Comparison of ENCODE assay signal across 1 cellular context in the genomic region with DNA sequence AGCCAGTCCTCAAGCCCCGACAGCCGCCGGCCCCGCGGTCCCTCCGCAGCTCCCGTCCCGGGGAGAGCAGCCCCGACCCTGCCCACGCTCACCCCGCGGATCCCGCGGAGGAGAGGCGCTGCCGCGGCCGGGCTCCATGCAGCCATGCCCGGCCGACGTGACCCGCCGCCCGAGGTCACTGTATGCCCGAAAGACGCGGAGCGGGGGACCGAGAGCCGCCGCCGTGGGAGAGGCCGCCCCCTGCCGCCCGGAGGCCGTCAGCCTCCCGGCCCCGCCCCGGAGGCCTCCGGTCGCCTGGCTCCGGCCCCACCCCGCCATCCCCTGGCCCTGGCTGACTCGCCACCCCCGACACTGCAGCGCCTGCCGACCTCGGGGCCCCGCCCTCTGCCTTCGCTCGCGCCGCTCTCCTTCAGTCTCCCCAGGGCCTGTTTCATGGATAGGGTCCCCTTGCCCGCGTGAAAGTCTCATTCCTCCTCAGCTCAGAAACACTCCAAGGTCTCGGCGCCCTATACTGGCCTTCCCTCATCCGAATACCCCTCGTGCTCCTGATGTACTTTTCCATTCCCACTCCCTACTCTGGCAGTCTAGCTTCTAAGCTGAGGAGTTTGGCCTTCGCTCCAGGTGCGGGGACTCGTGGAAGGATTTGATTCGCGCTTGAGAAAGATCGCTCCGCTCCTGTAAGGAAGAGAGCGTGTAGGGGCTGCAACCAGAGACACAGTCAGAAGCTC.
A peak's percentile ranks its signal among the peaks of the same experiment; 100 is the strongest.
TF ChIP-seq lines count a peak whose summit lies in the region.

A gene with protein sequence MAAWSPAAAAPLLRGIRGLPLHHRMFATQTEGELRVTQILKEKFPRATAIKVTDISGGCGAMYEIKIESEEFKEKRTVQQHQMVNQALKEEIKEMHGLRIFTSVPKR (minus strand): TSS at position 184 of the 728 bp plus-strand sequence. CDS start 38 bp downstream, at position 146.

TF ChIP-seq in HepG2, 621 proteins besides CTCF, POLR2A, EP300 and RAD21 (continued from another document and continues in another):
- TF ChIP-seq, protein P1, sequence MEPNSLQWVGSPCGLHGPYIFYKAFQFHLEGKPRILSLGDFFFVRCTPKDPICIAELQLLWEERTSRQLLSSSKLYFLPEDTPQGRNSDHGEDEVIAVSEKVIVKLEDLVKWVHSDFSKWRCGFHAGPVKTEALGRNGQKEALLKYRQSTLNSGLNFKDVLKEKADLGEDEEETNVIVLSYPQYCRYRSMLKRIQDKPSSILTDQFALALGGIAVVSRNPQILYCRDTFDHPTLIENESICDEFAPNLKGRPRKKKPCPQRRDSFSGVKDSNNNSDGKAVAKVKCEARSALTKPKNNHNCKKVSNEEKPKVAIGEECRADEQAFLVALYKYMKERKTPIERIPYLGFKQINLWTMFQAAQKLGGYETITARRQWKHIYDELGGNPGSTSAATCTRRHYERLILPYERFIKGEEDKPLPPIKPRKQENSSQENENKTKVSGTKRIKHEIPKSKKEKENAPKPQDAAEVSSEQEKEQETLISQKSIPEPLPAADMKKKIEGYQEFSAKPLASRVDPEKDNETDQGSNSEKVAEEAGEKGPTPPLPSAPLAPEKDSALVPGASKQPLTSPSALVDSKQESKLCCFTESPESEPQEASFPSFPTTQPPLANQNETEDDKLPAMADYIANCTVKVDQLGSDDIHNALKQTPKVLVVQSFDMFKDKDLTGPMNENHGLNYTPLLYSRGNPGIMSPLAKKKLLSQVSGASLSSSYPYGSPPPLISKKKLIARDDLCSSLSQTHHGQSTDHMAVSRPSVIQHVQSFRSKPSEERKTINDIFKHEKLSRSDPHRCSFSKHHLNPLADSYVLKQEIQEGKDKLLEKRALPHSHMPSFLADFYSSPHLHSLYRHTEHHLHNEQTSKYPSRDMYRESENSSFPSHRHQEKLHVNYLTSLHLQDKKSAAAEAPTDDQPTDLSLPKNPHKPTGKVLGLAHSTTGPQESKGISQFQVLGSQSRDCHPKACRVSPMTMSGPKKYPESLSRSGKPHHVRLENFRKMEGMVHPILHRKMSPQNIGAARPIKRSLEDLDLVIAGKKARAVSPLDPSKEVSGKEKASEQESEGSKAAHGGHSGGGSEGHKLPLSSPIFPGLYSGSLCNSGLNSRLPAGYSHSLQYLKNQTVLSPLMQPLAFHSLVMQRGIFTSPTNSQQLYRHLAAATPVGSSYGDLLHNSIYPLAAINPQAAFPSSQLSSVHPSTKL (CRISPR knock-in tag; IDR thresholded peaks at IDR 0.05), result peak; percentile 34; the same call in 1 of the 2 replicates
- TF ChIP-seq KMT2B (CRISPR knock-in tag; IDR thresholded peaks at IDR 0.05) (peak; percentile 74), SP140L (CRISPR knock-in tag; IDR thresholded peaks at IDR 0.05; ENCODE audit: borderline replicate concordance) (no peak), RFXAP (CRISPR knock-in tag; IDR thresholded peaks at IDR 0.05; ENCODE audit: borderline replicate concordance) (peak; percentile 87; the same call in 1 of the 2 replicates), NFYC (CRISPR knock-in tag; IDR thresholded peaks at IDR 0.05) (no peak), SIX1 (CRISPR knock-in tag; IDR thresholded peaks at IDR 0.05; ENCODE audit: borderline replicate concordance) (no peak), ZNF207 (IDR thresholded peaks at IDR 0.05; ENCODE audit: borderline replicate concordance) (no peak), ZNF564 (CRISPR knock-in tag; IDR thresholded peaks at IDR 0.05) (peak; percentile 95), ZNF160 (CRISPR knock-in tag; IDR thresholded peaks at IDR 0.05) (no peak; the same call in 1 of the 2 replicates), SOX6 (IDR thresholded peaks at IDR 0.05) (no peak), SOX6 (CRISPR knock-in tag; IDR thresholded peaks at IDR 0.05) (0 out of 2 replicates have a peak, but pooled peaks have one; percentile 13), ZBTB8A (CRISPR knock-in tag; IDR thresholded peaks at IDR 0.05; ENCODE audit: borderline replicate concordance, low read depth) (peak; percentile 82), FOXO1 (CRISPR knock-in tag; IDR thresholded peaks at IDR 0.05) (peak; percentile 72), ZNF660 (CRISPR knock-in tag; IDR thresholded peaks at IDR 0.05; ENCODE audit: borderline replicate concordance, low read depth) (no peak), ZNF766 (CRISPR knock-in tag; IDR thresholded peaks at IDR 0.05; ENCODE audit: borderline replicate concordance) (no peak), CEBPG (CRISPR knock-in tag; IDR thresholded peaks at IDR 0.05) (peak; percentile 34), ZNF430 (CRISPR knock-in tag; IDR thresholded peaks at IDR 0.05) (0 out of 2 replicates have a peak, but pooled peaks have one; percentile 23), AGO2 (optimal IDR thresholded peaks at IDR 0.05; ENCODE audit: low read depth, low read length) (peak; percentile 65), GFI1 (CRISPR knock-in tag; IDR thresholded peaks at IDR 0.05; ENCODE audit: borderline replicate concordance) (peak; percentile 83; the same call in 1 of the 2 replicates), GPN1 (CRISPR knock-in tag; IDR thresholded peaks at IDR 0.05; ENCODE audit: borderline replicate concordance) (0 out of 2 replicates have a peak, but pooled peaks have one; percentile 25), YEATS4 (CRISPR knock-in tag; IDR thresholded peaks at IDR 0.05; ENCODE audit: borderline replicate concordance) (peak; percentile 98), ZNF558 (CRISPR knock-in tag; IDR thresholded peaks at IDR 0.05; ENCODE audit: borderline replicate concordance) (peak; percentile 41; the same call in 1 of the 2 replicates)
- TF ChIP-seq, protein P2, sequence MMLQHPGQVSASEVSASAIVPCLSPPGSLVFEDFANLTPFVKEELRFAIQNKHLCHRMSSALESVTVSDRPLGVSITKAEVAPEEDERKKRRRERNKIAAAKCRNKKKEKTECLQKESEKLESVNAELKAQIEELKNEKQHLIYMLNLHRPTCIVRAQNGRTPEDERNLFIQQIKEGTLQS (CRISPR knock-in tag; IDR thresholded peaks at IDR 0.05), result no peak; the same call in 1 of the 2 replicates
- TF ChIP-seq, protein P3, sequence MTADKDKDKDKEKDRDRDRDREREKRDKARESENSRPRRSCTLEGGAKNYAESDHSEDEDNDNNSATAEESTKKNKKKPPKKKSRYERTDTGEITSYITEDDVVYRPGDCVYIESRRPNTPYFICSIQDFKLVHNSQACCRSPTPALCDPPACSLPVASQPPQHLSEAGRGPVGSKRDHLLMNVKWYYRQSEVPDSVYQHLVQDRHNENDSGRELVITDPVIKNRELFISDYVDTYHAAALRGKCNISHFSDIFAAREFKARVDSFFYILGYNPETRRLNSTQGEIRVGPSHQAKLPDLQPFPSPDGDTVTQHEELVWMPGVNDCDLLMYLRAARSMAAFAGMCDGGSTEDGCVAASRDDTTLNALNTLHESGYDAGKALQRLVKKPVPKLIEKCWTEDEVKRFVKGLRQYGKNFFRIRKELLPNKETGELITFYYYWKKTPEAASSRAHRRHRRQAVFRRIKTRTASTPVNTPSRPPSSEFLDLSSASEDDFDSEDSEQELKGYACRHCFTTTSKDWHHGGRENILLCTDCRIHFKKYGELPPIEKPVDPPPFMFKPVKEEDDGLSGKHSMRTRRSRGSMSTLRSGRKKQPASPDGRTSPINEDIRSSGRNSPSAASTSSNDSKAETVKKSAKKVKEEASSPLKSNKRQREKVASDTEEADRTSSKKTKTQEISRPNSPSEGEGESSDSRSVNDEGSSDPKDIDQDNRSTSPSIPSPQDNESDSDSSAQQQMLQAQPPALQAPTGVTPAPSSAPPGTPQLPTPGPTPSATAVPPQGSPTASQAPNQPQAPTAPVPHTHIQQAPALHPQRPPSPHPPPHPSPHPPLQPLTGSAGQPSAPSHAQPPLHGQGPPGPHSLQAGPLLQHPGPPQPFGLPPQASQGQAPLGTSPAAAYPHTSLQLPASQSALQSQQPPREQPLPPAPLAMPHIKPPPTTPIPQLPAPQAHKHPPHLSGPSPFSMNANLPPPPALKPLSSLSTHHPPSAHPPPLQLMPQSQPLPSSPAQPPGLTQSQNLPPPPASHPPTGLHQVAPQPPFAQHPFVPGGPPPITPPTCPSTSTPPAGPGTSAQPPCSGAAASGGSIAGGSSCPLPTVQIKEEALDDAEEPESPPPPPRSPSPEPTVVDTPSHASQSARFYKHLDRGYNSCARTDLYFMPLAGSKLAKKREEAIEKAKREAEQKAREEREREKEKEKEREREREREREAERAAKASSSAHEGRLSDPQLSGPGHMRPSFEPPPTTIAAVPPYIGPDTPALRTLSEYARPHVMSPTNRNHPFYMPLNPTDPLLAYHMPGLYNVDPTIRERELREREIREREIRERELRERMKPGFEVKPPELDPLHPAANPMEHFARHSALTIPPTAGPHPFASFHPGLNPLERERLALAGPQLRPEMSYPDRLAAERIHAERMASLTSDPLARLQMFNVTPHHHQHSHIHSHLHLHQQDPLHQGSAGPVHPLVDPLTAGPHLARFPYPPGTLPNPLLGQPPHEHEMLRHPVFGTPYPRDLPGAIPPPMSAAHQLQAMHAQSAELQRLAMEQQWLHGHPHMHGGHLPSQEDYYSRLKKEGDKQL (CRISPR knock-in tag; IDR thresholded peaks at IDR 0.05; ENCODE audit: low read depth), result peak; percentile 61; the same call in 1 of the 2 replicates
- TF ChIP-seq, protein P4, sequence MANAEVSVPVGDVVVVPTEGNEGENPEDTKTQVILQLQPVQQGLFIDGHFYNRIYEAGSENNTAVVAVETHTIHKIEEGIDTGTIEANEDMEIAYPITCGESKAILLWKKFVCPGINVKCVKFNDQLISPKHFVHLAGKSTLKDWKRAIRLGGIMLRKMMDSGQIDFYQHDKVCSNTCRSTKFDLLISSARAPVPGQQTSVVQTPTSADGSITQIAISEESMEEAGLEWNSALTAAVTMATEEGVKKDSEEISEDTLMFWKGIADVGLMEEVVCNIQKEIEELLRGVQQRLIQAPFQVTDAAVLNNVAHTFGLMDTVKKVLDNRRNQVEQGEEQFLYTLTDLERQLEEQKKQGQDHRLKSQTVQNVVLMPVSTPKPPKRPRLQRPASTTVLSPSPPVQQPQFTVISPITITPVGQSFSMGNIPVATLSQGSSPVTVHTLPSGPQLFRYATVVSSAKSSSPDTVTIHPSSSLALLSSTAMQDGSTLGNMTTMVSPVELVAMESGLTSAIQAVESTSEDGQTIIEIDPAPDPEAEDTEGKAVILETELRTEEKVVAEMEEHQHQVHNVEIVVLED (CRISPR knock-in tag; IDR thresholded peaks at IDR 0.05; ENCODE audit: borderline replicate concordance), result peak; percentile 93
- TF ChIP-seq, protein P5, sequence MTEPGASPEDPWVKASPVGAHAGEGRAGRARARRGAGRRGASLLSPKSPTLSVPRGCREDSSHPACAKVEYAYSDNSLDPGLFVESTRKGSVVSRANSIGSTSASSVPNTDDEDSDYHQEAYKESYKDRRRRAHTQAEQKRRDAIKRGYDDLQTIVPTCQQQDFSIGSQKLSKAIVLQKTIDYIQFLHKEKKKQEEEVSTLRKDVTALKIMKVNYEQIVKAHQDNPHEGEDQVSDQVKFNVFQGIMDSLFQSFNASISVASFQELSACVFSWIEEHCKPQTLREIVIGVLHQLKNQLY (CRISPR knock-in tag; IDR thresholded peaks at IDR 0.05), result peak; percentile 71; the same call in 1 of the 2 replicates
- TF ChIP-seq, protein P6, sequence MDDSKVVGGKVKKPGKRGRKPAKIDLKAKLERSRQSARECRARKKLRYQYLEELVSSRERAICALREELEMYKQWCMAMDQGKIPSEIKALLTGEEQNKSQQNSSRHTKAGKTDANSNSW (CRISPR knock-in tag; IDR thresholded peaks at IDR 0.05; ENCODE audit: borderline replicate concordance), result no peak
- TF ChIP-seq, protein P7, sequence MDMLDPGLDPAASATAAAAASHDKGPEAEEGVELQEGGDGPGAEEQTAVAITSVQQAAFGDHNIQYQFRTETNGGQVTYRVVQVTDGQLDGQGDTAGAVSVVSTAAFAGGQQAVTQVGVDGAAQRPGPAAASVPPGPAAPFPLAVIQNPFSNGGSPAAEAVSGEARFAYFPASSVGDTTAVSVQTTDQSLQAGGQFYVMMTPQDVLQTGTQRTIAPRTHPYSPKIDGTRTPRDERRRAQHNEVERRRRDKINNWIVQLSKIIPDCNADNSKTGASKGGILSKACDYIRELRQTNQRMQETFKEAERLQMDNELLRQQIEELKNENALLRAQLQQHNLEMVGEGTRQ (IDR thresholded peaks at IDR 0.05; ENCODE audit: low read depth, low read length), result no peak
- TF ChIP-seq, protein P7 (CRISPR knock-in tag; IDR thresholded peaks at IDR 0.05; ENCODE audit: borderline replicate concordance), result no peak; the same call in 1 of the 2 replicates
- TF ChIP-seq, protein P8, sequence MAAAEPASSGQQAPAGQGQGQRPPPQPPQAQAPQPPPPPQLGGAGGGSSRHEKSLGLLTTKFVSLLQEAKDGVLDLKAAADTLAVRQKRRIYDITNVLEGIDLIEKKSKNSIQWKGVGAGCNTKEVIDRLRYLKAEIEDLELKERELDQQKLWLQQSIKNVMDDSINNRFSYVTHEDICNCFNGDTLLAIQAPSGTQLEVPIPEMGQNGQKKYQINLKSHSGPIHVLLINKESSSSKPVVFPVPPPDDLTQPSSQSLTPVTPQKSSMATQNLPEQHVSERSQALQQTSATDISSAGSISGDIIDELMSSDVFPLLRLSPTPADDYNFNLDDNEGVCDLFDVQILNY (CRISPR knock-in tag; conservative IDR thresholded peaks at IDR 0.05), result peak; percentile 58
- TF ChIP-seq, protein P9, sequence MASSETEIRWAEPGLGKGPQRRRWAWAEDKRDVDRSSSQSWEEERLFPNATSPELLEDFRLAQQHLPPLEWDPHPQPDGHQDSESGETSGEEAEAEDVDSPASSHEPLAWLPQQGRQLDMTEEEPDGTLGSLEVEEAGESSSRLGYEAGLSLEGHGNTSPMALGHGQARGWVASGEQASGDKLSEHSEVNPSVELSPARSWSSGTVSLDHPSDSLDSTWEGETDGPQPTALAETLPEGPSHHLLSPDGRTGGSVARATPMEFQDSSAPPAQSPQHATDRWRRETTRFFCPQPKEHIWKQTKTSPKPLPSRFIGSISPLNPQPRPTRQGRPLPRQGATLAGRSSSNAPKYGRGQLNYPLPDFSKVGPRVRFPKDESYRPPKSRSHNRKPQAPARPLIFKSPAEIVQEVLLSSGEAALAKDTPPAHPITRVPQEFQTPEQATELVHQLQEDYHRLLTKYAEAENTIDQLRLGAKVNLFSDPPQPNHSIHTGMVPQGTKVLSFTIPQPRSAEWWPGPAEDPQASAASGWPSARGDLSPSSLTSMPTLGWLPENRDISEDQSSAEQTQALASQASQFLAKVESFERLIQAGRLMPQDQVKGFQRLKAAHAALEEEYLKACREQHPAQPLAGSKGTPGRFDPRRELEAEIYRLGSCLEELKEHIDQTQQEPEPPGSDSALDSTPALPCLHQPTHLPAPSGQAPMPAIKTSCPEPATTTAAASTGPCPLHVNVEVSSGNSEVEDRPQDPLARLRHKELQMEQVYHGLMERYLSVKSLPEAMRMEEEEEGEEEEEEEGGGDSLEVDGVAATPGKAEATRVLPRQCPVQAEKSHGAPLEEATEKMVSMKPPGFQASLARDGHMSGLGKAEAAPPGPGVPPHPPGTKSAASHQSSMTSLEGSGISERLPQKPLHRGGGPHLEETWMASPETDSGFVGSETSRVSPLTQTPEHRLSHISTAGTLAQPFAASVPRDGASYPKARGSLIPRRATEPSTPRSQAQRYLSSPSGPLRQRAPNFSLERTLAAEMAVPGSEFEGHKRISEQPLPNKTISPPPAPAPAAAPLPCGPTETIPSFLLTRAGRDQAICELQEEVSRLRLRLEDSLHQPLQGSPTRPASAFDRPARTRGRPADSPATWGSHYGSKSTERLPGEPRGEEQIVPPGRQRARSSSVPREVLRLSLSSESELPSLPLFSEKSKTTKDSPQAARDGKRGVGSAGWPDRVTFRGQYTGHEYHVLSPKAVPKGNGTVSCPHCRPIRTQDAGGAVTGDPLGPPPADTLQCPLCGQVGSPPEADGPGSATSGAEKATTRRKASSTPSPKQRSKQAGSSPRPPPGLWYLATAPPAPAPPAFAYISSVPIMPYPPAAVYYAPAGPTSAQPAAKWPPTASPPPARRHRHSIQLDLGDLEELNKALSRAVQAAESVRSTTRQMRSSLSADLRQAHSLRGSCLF (CRISPR knock-in tag; IDR thresholded peaks at IDR 0.05; ENCODE audit: borderline replicate concordance), result no peak
